In the genomic region with DNA sequence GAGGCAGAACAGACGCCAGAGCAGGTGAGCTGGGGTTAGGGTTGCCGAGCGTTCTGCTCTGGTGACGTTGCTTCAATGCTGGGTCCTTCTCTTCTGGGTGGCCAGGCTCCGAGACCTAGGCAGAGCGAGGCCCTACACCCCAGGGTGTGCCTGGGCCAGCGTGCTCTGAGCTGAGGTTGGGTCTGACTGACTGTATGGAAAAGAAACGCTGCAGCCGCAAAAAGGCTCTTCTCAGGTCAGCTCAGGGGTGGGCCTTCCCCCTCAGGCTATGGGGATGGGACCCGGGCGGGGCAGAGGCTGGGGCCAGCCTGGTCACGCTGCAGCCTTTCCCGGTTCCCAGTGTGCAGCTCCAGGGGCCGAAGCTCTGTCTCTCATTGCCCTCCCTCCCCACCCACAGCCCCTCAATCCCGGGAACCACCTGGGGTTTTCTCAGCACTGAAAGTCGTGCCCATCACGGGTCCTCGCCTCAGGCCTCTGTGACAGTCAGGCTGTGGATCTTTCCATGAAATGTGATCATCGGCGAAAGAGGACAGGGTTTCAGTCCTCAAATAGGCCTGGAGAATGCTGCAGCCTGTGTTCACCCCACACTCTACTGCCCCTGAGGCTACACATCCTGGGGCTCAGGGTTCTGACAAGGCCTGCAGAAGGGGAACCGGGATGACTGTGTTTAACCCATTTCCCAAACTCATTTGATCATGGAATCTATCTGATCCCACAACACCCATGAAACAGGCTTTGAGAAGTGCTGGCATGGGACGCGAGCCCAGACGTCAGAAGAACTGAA, we compare ENCODE assay signal across 15 cellular contexts. TPM values are rescaled to one million over a fixed set of nuclear protein-coding genes. Genes with fewer than 3 reads are reported as not detected.
DNase-seq lines count a peak whose midpoint lies in the region; TF ChIP-seq lines count a peak whose summit lies in the region.
"Had no signal": no experiment of that assay in that cellular context is flagged by ENCODE, and none has a peak within 500 bp of the region (broad histone marks: within the 10 kb centered on the region; RNA-seq: fewer than 3 reads in every experiment).

No MANE protein-coding gene starts in this region.

- H3K9me3 Mint-ChIP-seq in chondrocyte (ENCODE audit: low read depth) = no peaks in the 10 kb centered on the region

- TF ChIP-seq EP300 in suprapubic skin (IDR thresholded peaks at IDR 0.05) = no peak

- TF ChIP-seq POLR2A in suprapubic skin (IDR thresholded peaks at IDR 0.05) = no peak

- TF ChIP-seq CTCF in chondrocyte (IDR thresholded peaks at IDR 0.05) (no peak), suprapubic skin (IDR thresholded peaks at IDR 0.05) (no peak)

- H3K36me3 ChIP-seq in suprapubic skin = peaks cover 8% of the 10 kb centered on the region

- peaks cover 9% of the 10 kb centered on the region for H3K4me1 ChIP-seq in suprapubic skin

- no peak overlapping the region for H3K27ac Mint-ChIP-seq in chondrocyte (ENCODE audit: unreplicated experiment)
- H3K27ac Mint-ChIP-seq: CD4-positive, CD25-positive, alpha-beta regulatory T cell had no signal

- no peak overlapping the region for H3K27ac ChIP-seq in suprapubic skin

- peak; percentile 23 for DNase-seq in activated CD8-positive, alpha-beta memory T cell treated with anti-CD3 and anti-CD28 coated beads, Interleukin-2, amount 50 U/mL, for 48 hours
- DNase-seq in activated CD8-positive, alpha-beta memory T cell treated with anti-CD3 and anti-CD28 coated beads, Interleukin-2, amount 50 U/mL, for 4 hours = no peak
- DNase-seq in chondrocyte (ENCODE audit: low spot score) = peak; percentile 74
- DNase-seq in mesenteric fat pad (ENCODE audit: low spot score) = peak; percentile 74
- peak; percentile 36 to 67 for DNase-seq in suprapubic skin (ENCODE audit: low spot score in 2 of 2)
- no peak for DNase-seq in activated CD4-positive, alpha-beta T cell treated with anti-CD3 and anti-CD28 coated beads, Interleukin-2, amount 50 U/mL, for 1 hour
- no peak for DNase-seq in cerebellum (ENCODE audit: low spot score)
- no peak for DNase-seq in superior temporal gyrus (ENCODE audit: extremely low spot score)
- DNase-seq: CD4-positive, CD25-positive, alpha-beta regulatory T cell; KBM-7; NCI-H1048; NCI-H2107; NCI-H774 had no signal

- peaks cover 1% of the 10 kb centered on the region for H3K27me3 Mint-ChIP-seq in chondrocyte (ENCODE audit: low read depth)
- H3K27me3 Mint-ChIP-seq: CD4-positive, CD25-positive, alpha-beta regulatory T cell had no signal

- H3K27me3 ChIP-seq in suprapubic skin = no peaks in the 10 kb centered on the region

- H3K4me3 ChIP-seq in suprapubic skin = no peak overlapping the region
- H3K4me3 ChIP-seq: GM12878 had no signal

- H3K9me3 ChIP-seq in suprapubic skin = no peaks in the 10 kb centered on the region

- no peaks in the 10 kb centered on the region for H3K36me3 Mint-ChIP-seq in chondrocyte (ENCODE audit: low read depth)
- H3K36me3 Mint-ChIP-seq: CD4-positive, CD25-positive, alpha-beta regulatory T cell had no signal

- no peak overlapping the region for H3K4me3 Mint-ChIP-seq in chondrocyte (ENCODE audit: unreplicated experiment)
- H3K4me3 Mint-ChIP-seq: CD4-positive, CD25-positive, alpha-beta regulatory T cell had no signal

- WGBS in suprapubic skin = 75% methylated on average over 12 of the region's 24 CpGs

- no peaks in the 10 kb centered on the region for H3K4me1 Mint-ChIP-seq in chondrocyte (ENCODE audit: low read depth)
- H3K4me1 Mint-ChIP-seq: CD4-positive, CD25-positive, alpha-beta regulatory T cell had no signal

RNA-seq across cellular contexts. Expression of gene CYP26B1, which starts 19.4 kb away (rescaled TPM):
- total RNA-seq in chondrocyte (2.7 to 4.9 TPM (median 4.7 TPM) in 3 replicates), mesenteric fat pad (41.9 TPM), suprapubic skin (10 to 100 TPM; 53.3 to 83.3 (median 67.7) TPM), cerebellum (47.5 TPM)
- total RNA-seq: CD4-positive, CD25-positive, alpha-beta regulatory T cell; G401; GM12878 had no signal

Comparison
In these comparisons a context has a peak if more than half of its experiments do, and no peak if none do; other contexts are left out.
1. DNase-seq: peak in activated CD8-positive, alpha-beta memory T cell treated with anti-CD3 and anti-CD28 coated beads, Interleukin-2, amount 50 U/mL, for 48 hours (single experiment), chondrocyte (single experiment), mesenteric fat pad (single experiment) and suprapubic skin (2 of 2); none in activated CD8-positive, alpha-beta memory T cell treated with anti-CD3 and anti-CD28 coated beads, Interleukin-2, amount 50 U/mL, for 4 hours (single experiment), activated CD4-positive, alpha-beta T cell treated with anti-CD3 and anti-CD28 coated beads, Interleukin-2, amount 50 U/mL, for 1 hour (single experiment), cerebellum (single experiment) and superior temporal gyrus (single experiment).